8 cellular contexts compared by ENCODE assay signal in genomic region chr10:102420810-102421644, GRCh38. TPM values are rescaled to one million over a fixed set of nuclear protein-coding genes. Genes with fewer than 3 reads are reported as not detected.
DNase-seq lines count a peak whose midpoint lies in the region; ATAC-seq and TF ChIP-seq lines count a peak whose summit lies in the region.

A gene with protein sequence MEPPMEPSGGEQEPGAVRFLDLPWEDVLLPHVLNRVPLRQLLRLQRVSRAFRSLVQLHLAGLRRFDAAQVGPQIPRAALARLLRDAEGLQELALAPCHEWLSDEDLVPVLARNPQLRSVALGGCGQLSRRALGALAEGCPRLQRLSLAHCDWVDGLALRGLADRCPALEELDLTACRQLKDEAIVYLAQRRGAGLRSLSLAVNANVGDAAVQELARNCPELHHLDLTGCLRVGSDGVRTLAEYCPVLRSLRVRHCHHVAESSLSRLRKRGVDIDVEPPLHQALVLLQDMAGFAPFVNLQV (plus strand): TSS chr10:102420836. CDS start chr10:102421130, 294 bp downstream.

- no peak within 1 kb of the TSS for H2BK20ac ChIP-seq in H9 (ENCODE audit: low read depth, low read length, poor library complexity, severe bottlenecking)

- TF ChIP-seq CTCF in H9 (conservative IDR thresholded peaks at IDR 0.05): no peak
- TF ChIP-seq CTCF in fibroblast of the aortic adventitia (IDR thresholded peaks at IDR 0.05; ENCODE audit: insufficient read depth, low read length): no peak
- no peak for TF ChIP-seq CTCF in nephron progenitor cell (IDR thresholded peaks at IDR 0.05)

- peak within 1 kb of the TSS; percentile 69 for H3K4me3 ChIP-seq in MG63
- H3K4me3 ChIP-seq in fibroblast of the aortic adventitia (ENCODE audit: low read depth, low read length): peak within 1 kb of the TSS; percentile 94

- H3K27me3 ChIP-seq in H9 (ENCODE audit: insufficient read depth, low read length) (no peaks in the 10 kb centered on the region), MG63 (peaks cover 4% of the 10 kb centered on the region)

- no peak within 1 kb of the TSS for H4K5ac ChIP-seq in H9 (ENCODE audit: insufficient read length, low read depth, low read length)

- peak; percentile 86 for ATAC-seq in stimulated activated naive CD8-positive, alpha-beta T cell treated with anti-CD3 and anti-CD28 coated beads, Interleukin-15, amount 100 ng/mL, for 72 hours

- H3K56ac ChIP-seq in H9 (ENCODE audit: insufficient read length, low read depth, low read length): no peak within 1 kb of the TSS

- no peak within 1 kb of the TSS for H3K23ac ChIP-seq in H9 (ENCODE audit: insufficient read length, low read depth, low read length)

- H3K36me3 Mint-ChIP-seq in H9 (ENCODE audit: insufficient read depth in 1 of 3, low read depth in 3 of 3) (peaks cover 6 to 17% (median 16%) of the 10 kb centered on the region in 3 experiments; a peak in 5 of 7 replicates), nephron progenitor cell (ENCODE audit: low read depth) (no peaks in the 10 kb centered on the region)

- DNase-seq in ELF-1 (ENCODE audit: low read depth, low spot score) (peak; percentile 98), H9 (peak; percentile 96), MG63 (peak; percentile 92), SHP77 treated with DMSO at 0.1 percent for 48 hours (lab: John Stamatoyannopoulos, UW) (peak; percentile 93), fibroblast of the aortic adventitia (ENCODE audit: low read depth) (peak; percentile 98), nephron progenitor cell (peak; percentile 97)
- DNase-seq in activated effector memory CD4-positive, alpha-beta T cell treated with anti-CD3 and anti-CD28 coated beads, Interleukin-2, amount 50 U/mL, for 16 hours: peak; percentile 97
- DNase-seq in stimulated activated naive CD8-positive, alpha-beta T cell treated with anti-CD3 and anti-CD28 coated beads, Interleukin-15, amount 100 ng/mL, for 72 hours: peak; percentile 98

- no peak within 1 kb of the TSS for H2BK15ac ChIP-seq in H9 (ENCODE audit: low read depth, low read length)

- H3K79me1 ChIP-seq in H9 (ENCODE audit: insufficient read depth, low read depth, low read length, poor library complexity, severe bottlenecking): no peaks in the 10 kb centered on the region

- H3K4me3 Mint-ChIP-seq in H9: peak within 1 kb of the TSS; percentile 92 to 97
- H3K4me3 Mint-ChIP-seq in nephron progenitor cell: peak within 1 kb of the TSS; percentile 98
- H3K4me3 Mint-ChIP-seq in stimulated activated naive CD8-positive, alpha-beta T cell treated with anti-CD3 and anti-CD28 coated beads, Interleukin-15, amount 100 ng/mL, for 72 hours: peak within 1 kb of the TSS; percentile 97 to 99

- H4K8ac ChIP-seq in H9 (replicated peaks; ENCODE audit: insufficient read length, low read depth, low read length): no peak within 1 kb of the TSS

- no peak within 1 kb of the TSS for H2BK120ac ChIP-seq in H9 (ENCODE audit: low read depth, low read length, poor library complexity, severe bottlenecking)

- peaks cover 2% of the 10 kb centered on the region; the same call in 1 of the 2 replicates for H3K4me1 ChIP-seq in H9 (ENCODE audit: insufficient read depth, low read length)

- no peaks in the 10 kb centered on the region for H3K79me2 ChIP-seq in H9 (ENCODE audit: insufficient read depth, low read length)

- H3K4me1 Mint-ChIP-seq in H9 (peaks cover 16 to 26% of the 10 kb centered on the region in 2 experiments), nephron progenitor cell (peaks cover 28% of the 10 kb centered on the region)
- peaks cover 43% of the 10 kb centered on the region for H3K4me1 Mint-ChIP-seq in stimulated activated naive CD8-positive, alpha-beta T cell treated with anti-CD3 and anti-CD28 coated beads, Interleukin-15, amount 100 ng/mL, for 72 hours

- no CpG with 5 or more reads among the region's 67 CpGs for WGBS in H9 (ENCODE audit: extremely low coverage, insufficient read length, low lambda C conversion rate)

- no peak within 1 kb of the TSS for H2BK5ac ChIP-seq in H9 (ENCODE audit: insufficient read length, low read length)

- no peak within 1 kb of the TSS for H2AK5ac ChIP-seq in H9 (ENCODE audit: insufficient read length, low read length)

- H3K27ac Mint-ChIP-seq in H9 (peak within 1 kb of the TSS; percentile 88 to 99 (median 98); a peak in 6 of 7 replicates), nephron progenitor cell (peak within 1 kb of the TSS; percentile 100)
- H3K27ac Mint-ChIP-seq in stimulated activated naive CD8-positive, alpha-beta T cell treated with anti-CD3 and anti-CD28 coated beads, Interleukin-15, amount 100 ng/mL, for 72 hours: peak within 1 kb of the TSS; percentile 95 to 96

- H3K14ac ChIP-seq in H9 (ENCODE audit: insufficient read depth, low read length): peak within 1 kb of the TSS; percentile 60; the same call in 1 of the 2 replicates

- peak within 1 kb of the TSS; percentile 74 for H3K4me2 ChIP-seq in H9 (ENCODE audit: insufficient read depth, insufficient read length, low read length)

- no peak within 1 kb of the TSS for H2BK12ac ChIP-seq in H9 (ENCODE audit: insufficient read length, low read depth, low read length)

- H3K27me3 Mint-ChIP-seq in H9 (ENCODE audit: low read depth) (peaks cover 20% of the 10 kb centered on the region), nephron progenitor cell (ENCODE audit: low read depth, poor library complexity) (peaks cover 44% of the 10 kb centered on the region)
- peaks cover 34% of the 10 kb centered on the region for H3K27me3 Mint-ChIP-seq in stimulated activated naive CD8-positive, alpha-beta T cell treated with anti-CD3 and anti-CD28 coated beads, Interleukin-15, amount 100 ng/mL, for 72 hours

- peak within 1 kb of the TSS; percentile 74 for H3K18ac ChIP-seq in H9 (ENCODE audit: insufficient read length, low read depth, low read length)

- H3K23me2 ChIP-seq in H9 (ENCODE audit: insufficient read length, low read depth, low read length, poor library complexity, severe bottlenecking): peaks cover 35% of the 10 kb centered on the region

- H3K9me3 ChIP-seq in H9 (ENCODE audit: control insufficient read depth, low read depth, low read length): no peaks in the 10 kb centered on the region
- H3K9me3 ChIP-seq in MG63: no peaks in the 10 kb centered on the region

- H3K27ac ChIP-seq in H9 (ENCODE audit: insufficient read length, low read depth, low read length): no peak within 1 kb of the TSS

- H3K4ac ChIP-seq in H9 (ENCODE audit: low read depth, low read length): no peak within 1 kb of the TSS

- H3K36me3 ChIP-seq in MG63: peaks cover 5% of the 10 kb centered on the region

- no peak within 1 kb of the TSS for H4K91ac ChIP-seq in H9 (ENCODE audit: insufficient read length, low read depth, low read length)

- no peaks in the 10 kb centered on the region; a peak in 1 of 5 replicates for H3K9me3 Mint-ChIP-seq in H9
- H3K9me3 Mint-ChIP-seq in nephron progenitor cell: no peaks in the 10 kb centered on the region
- H3K9me3 Mint-ChIP-seq in stimulated activated naive CD8-positive, alpha-beta T cell treated with anti-CD3 and anti-CD28 coated beads, Interleukin-15, amount 100 ng/mL, for 72 hours: no peaks in the 10 kb centered on the region

- no peak within 1 kb of the TSS for H2AFZ ChIP-seq in H9 (ENCODE audit: low read length)

- H4K20me1 ChIP-seq in H9 (ENCODE audit: control insufficient read depth, insufficient read depth, insufficient read length): no peaks in the 10 kb centered on the region

- peak within 1 kb of the TSS; percentile 64 for H3K9ac ChIP-seq in H9 (ENCODE audit: extremely low read depth, insufficient read length, low read length)

- no peak within 1 kb of the TSS for H3T11ph ChIP-seq in H9 (ENCODE audit: low read length)

RNA-seq across cellular contexts. Expression of the gene that starts here (rescaled TPM):
- total RNA-seq in H9 (2021) (8.4 and 9.1 TPM in 2 replicates), fibroblast of the aortic adventitia (ENCODE audit: low replicate concordance) (5.2 and 39.6 TPM in 2 replicates)
- 10.7 and 11.2 TPM in 2 replicates for total RNA-seq in MG63 (2014; rRNA removed; shearing (Covaris generic); ENCODE audit: low replicate concordance)
